In the genomic region with DNA sequence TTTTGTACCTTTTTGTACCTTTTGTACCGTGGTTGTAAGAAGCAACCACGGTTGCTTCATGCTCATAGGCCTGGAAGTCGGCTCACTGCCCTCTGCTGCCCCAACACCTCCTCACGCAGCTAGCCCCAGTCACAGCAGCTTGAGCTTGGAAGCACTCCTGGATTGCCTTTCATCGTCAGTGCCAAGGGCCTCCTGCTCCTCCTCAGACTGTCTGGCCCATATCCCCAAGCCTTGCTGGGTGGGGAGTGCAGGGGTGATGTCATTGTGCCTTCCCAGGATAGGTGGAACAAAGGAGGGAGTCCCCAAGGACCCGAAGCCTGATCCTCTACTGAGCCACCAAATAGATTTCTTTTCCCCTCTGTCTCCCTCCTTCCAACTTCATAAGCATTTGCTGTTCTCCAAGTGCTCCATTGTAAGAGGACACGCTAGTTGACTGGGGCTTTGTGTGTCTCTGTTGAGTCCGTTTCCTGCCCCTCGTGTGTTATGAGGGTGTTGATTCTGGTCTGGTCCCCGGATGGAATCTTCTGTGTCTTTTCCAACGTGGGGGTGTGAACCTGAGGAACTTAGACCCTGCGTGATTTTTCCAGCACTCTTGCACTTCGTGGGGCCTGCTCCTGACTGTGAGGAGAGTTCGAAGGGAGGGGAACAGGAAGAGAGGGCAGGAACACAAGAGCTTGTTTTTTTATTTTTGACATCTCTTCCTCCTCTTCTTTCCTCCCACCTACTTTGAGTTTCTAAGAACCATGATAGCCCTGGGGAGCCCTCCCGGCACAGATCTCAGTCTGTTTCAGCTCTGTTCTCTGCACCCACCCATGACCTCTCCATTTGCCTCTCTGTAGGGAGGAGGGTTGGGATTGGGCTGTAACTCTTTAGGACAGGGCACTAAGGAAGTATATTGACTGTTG, we compare ENCODE assay signal across 1 cellular context.
TF ChIP-seq lines count a peak whose summit lies in the region.

No MANE protein-coding gene starts in this region.

TF ChIP-seq in IMR-90, 13 proteins besides CTCF, POLR2A, EP300 and RAD21:
- TF ChIP-seq ELK1 (IDR thresholded peaks at IDR 0.05; ENCODE audit: borderline replicate concordance, low read depth, low read length) (no peak), BHLHE40 (IDR thresholded peaks at IDR 0.05; ENCODE audit: low read depth, low read length) (no peak), MAFK (IDR thresholded peaks at IDR 0.05; ENCODE audit: low read depth, low read length) (no peak), USF2 (IDR thresholded peaks at IDR 0.05; ENCODE audit: low read depth, low read length) (no peak), MAZ (IDR thresholded peaks at IDR 0.05; ENCODE audit: borderline replicate concordance, low read depth, low read length) (no peak), CHD1 (IDR thresholded peaks at IDR 0.05; ENCODE audit: low read depth, low read length) (no peak), RFX5 (IDR thresholded peaks at IDR 0.05; ENCODE audit: low read depth, low read length) (no peak), FOS (IDR thresholded peaks at IDR 0.05; ENCODE audit: low read depth, low read length) (no peak), CEBPB (IDR thresholded peaks at IDR 0.05; ENCODE audit: low read depth, low read length) (no peak), SMC3 (IDR thresholded peaks at IDR 0.05; ENCODE audit: low read depth, low read length) (no peak), NFE2L2 (IDR thresholded peaks at IDR 0.05; ENCODE audit: low read depth, low read length) (no peak), RCOR1 (IDR thresholded peaks at IDR 0.05; ENCODE audit: insufficient replicate concordance, low read length) (no peak), MXI1 (IDR thresholded peaks at IDR 0.05; ENCODE audit: borderline replicate concordance, low read depth, low read length) (no peak)
